ENCODE assay signal across 8 cellular contexts in genomic region chr11:46918778-46919513, GRCh38. TPM values are rescaled to one million over a fixed set of nuclear protein-coding genes. Genes with fewer than 3 reads are reported as not detected.
DNase-seq lines count a peak whose midpoint lies in the region; ATAC-seq and TF ChIP-seq lines count a peak whose summit lies in the region.

No MANE protein-coding gene starts in this region.

- 18 to 21% (median 20%) methylated on average over 17 of the region's 17 CpGs for WGBS in ovary, 3 donors

- H3K4me1 Mint-ChIP-seq in CD4-positive, alpha-beta memory T cell: peaks cover 16 to 37% (median 26%) of the 10 kb centered on the region in 4 donors

- POLR2A ChIA-PET in CD4-positive, alpha-beta memory T cell (lab: Charles Lee; ENCODE audit: partially characterized antibody): interaction anchor here (1.5 kb wide), 1 partner anchor 18 kb away, joined by 4 read pairs; the partner anchor contains the start of gene CSTPP1

- TF ChIP-seq CTCF in ovary (IDR thresholded peaks at IDR 0.05): no peak

- H3K4me1 ChIP-seq in CD4-positive, alpha-beta memory T cell (ENCODE audit: insufficient read depth, low read length): peaks cover 25% of the 10 kb centered on the region
- H3K4me1 ChIP-seq in duodenal mucosa (ENCODE audit: control insufficient read depth in 1 of 2, insufficient read depth in 2 of 2, low read length in 2 of 2) (peaks cover 21 to 29% of the 10 kb centered on the region in 2 donors), ovary (ENCODE audit: insufficient read depth) (no peaks in the 10 kb centered on the region)

- H3K27ac ChIP-seq in CD4-positive, alpha-beta memory T cell (ENCODE audit: low read depth, low read length): no peak overlapping the region
- H3K27ac ChIP-seq in duodenal mucosa (ENCODE audit: low read depth, low read length) (no peak overlapping the region), ovary (no peak overlapping the region)

- H3K4me3 Mint-ChIP-seq in CD4-positive, alpha-beta memory T cell: peak overlapping the region; percentile 54 to 82 (median 75)

- H3K27ac Mint-ChIP-seq in CD4-positive, alpha-beta memory T cell: peak overlapping the region in 2 of 7 donors; percentile 47 to 70

- ATAC-seq in HG03095 (IDR thresholded peaks at IDR 0.05; ENCODE audit: unreplicated experiment) (no peak), HG03175 (IDR thresholded peaks at IDR 0.05; ENCODE audit: unreplicated experiment) (no peak)

- H3K9me3 Mint-ChIP-seq in CD4-positive, alpha-beta memory T cell: no peaks in the 10 kb centered on the region

- no peak for TF ChIP-seq POLR2A in ovary (IDR thresholded peaks at IDR 0.05)

- no peaks in the 10 kb centered on the region for H3K36me3 Mint-ChIP-seq in CD4-positive, alpha-beta memory T cell

- no peak overlapping the region for H3K9ac ChIP-seq in duodenal mucosa (ENCODE audit: low read depth in 1 of 2, low read length in 2 of 2)

- peaks cover 40% of the 10 kb centered on the region for H3K27me3 ChIP-seq in CD4-positive, alpha-beta memory T cell (ENCODE audit: insufficient read depth, low read length)
- H3K27me3 ChIP-seq in duodenal mucosa (ENCODE audit: control insufficient read depth in 1 of 2, insufficient read depth in 2 of 2, low read length in 2 of 2) (no peaks in the 10 kb centered on the region), ovary (no peaks in the 10 kb centered on the region)

- intact Hi-C loops in CD4-positive, alpha-beta memory T cell (cut with micrococcal nuclease): no loop called here
- intact Hi-C loops in ovary (cut with DNase I): no loop called here

- TF ChIP-seq EP300 in ovary (IDR thresholded peaks at IDR 0.05): no peak

- no peak for DNase-seq in CD4-positive, alpha-beta memory T cell
- DNase-seq in NAMALWA (ENCODE audit: low spot score): peak; percentile 13
- no peak for DNase-seq in ovary
- no peak for DNase-seq in NCI-H748 (lab: John Stamatoyannopoulos, UW; ENCODE audit: unreplicated experiment)
- DNase-seq in iPS-NIHi11 (ENCODE audit: low spot score): no peak

- no peaks in the 10 kb centered on the region for H3K36me3 ChIP-seq in CD4-positive, alpha-beta memory T cell (ENCODE audit: insufficient read depth, low read length)
- no peaks in the 10 kb centered on the region for H3K36me3 ChIP-seq in duodenal mucosa (ENCODE audit: control insufficient read depth in 1 of 2, insufficient read depth in 2 of 2, low read length in 2 of 2)
- no peaks in the 10 kb centered on the region for H3K36me3 ChIP-seq in ovary

- CTCF ChIA-PET in CD4-positive, alpha-beta memory T cell (lab: Charles Lee; ENCODE audit: partially characterized antibody): interaction anchor here (1.9 to 2.1 kb wide), 2 partner anchors 10 to 235 kb away, joined by 5 to 8 read pairs; no protein-coding TSS in a partner anchor

- H3K27me3 Mint-ChIP-seq in CD4-positive, alpha-beta memory T cell: peaks cover 43 to 50% of the 10 kb centered on the region in 2 donors

- no peaks in the 10 kb centered on the region for H3K9me3 ChIP-seq in CD4-positive, alpha-beta memory T cell (ENCODE audit: control insufficient read depth in 1 of 2, low read length in 2 of 2)
- H3K9me3 ChIP-seq in duodenal mucosa (ENCODE audit: control insufficient read depth in 1 of 2, low read length in 2 of 2) (no peaks in the 10 kb centered on the region), ovary (no peaks in the 10 kb centered on the region)

- no peak overlapping the region for H3K4me3 ChIP-seq in CD4-positive, alpha-beta memory T cell (ENCODE audit: low read length in 2 of 2)
- H3K4me3 ChIP-seq in duodenal mucosa (ENCODE audit: low read depth in 1 of 2, low read length in 2 of 2) (peak overlapping the region; percentile 24 to 50), ovary (peak overlapping the region; percentile 77)

RNA-seq across cellular contexts. Expression of gene LRP4, which starts 0.6 kb away (rescaled TPM):
- not detected for total RNA-seq in CD4-positive, alpha-beta memory T cell
- polyA plus RNA-seq in CD4-positive, alpha-beta memory T cell: not detected
- total RNA-seq in ovary: 10 to 100 TPM in 4 of 7 donors, 1 to 10 TPM in 3; 4.4 to 20.6 (median 11.6) TPM
- polyA plus RNA-seq in ovary: 10 to 100 TPM in 1 of 2 donors, 1 to 10 TPM in 1; 5.4 to 16.2 TPM

RNA-seq across cellular contexts. Expression of gene CSTPP1, which starts 17.6 kb away (rescaled TPM):
- 10 to 100 TPM; 12.4 to 12.8 TPM for total RNA-seq in CD4-positive, alpha-beta memory T cell
- 10 to 100 TPM; 22.9 to 24.3 TPM for polyA plus RNA-seq in CD4-positive, alpha-beta memory T cell
- 10 to 100 TPM; 20.3 to 42.6 (median 25.6) TPM for total RNA-seq in ovary
- polyA plus RNA-seq in ovary: 10 to 100 TPM; 20.6 to 25.8 TPM

Comparison
In these comparisons a context has a peak if more than half of its experiments do, and no peak if none do; other contexts are left out.
1. H3K4me3 ChIP-seq: peak in duodenal mucosa (2 of 2) and ovary (single experiment); none in CD4-positive, alpha-beta memory T cell (0 of 2).
2. RNA of gene LRP4, which starts 0.6 kb away (total RNA-seq): 4.4 to 20.6 TPM in ovary; not detected in CD4-positive, alpha-beta memory T cell; every median in the first group is over 4 times any median in the second.